In the genomic region with DNA sequence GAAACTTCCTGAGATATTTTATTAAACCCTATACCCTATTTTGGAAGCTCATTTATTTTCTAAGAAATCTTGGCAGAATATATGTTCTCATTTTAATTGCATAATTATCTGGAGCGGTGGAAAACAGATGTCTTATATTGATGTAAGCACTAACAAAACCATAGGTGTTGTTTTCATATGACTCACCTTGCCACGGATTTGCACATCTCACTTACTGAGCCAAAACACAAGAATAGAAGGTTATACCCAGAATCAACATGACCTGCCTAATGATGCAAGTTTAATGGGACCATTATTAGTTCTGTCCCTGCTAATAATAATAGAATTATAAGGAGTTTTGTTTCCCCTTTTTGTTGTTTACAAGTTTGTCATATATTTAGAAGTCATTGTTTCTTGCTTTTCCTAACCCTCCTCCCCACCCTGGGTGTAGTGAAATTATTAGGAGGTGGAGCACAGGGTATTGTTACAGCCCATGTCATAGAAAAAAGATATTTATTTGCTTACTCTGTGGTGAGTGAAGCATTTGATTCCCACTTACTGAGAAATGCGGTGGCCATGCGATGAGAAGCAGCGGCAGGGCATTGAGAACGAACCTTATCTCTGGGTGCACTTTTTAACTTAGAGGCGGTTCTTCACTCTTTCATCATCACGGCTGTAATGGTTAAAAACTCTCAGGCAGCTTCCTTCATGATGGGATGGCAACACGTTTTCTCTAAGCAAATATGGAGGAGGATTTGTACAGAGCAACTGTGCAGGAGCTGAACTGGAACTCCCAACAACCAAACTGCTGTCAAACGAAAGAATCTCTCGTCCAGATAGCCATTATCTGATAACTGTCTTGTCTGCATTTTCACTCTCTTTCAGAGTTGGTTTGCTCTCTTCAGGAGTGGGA, we compare ENCODE assay signal across 9 cellular contexts. TPM values are rescaled to one million over a fixed set of nuclear protein-coding genes. Genes with fewer than 3 reads are reported as not detected.
DNase-seq lines count a peak whose midpoint lies in the region; ATAC-seq, FAIRE-seq and TF ChIP-seq lines count a peak whose summit lies in the region.
"Had no signal": no experiment of that assay in that cellular context is flagged by ENCODE, and none has a peak within 500 bp of the region (broad histone marks: within the 10 kb centered on the region; RNA-seq: fewer than 3 reads in every experiment).

No MANE protein-coding gene starts in this region.

- POLR2A ChIA-PET in activated CD8-positive, alpha-beta T cell treated with anti-CD3 and anti-CD28 coated beads for 36 hours (lab: Charles Lee) = no interaction called here
- POLR2A ChIA-PET in activated CD8-positive, alpha-beta T cell treated with anti-CD3 and anti-CD28 coated beads, Interleukin-2, amount 10 ng/mL, durations not matched to agents 7 days and 5 days (lab: Charles Lee) = no interaction called here
- POLR2A ChIA-PET in T-cell (lab: Charles Lee) = no interaction called here

- H3K36me3 Mint-ChIP-seq in activated CD8-positive, alpha-beta T cell treated with anti-CD3 and anti-CD28 coated beads for 36 hours (ENCODE audit: low read depth) = no peaks in the 10 kb centered on the region
- no peaks in the 10 kb centered on the region for H3K36me3 Mint-ChIP-seq in activated CD8-positive, alpha-beta T cell treated with anti-CD3 and anti-CD28 coated beads, Interleukin-2, amount 10 ng/mL, durations not matched to agents 7 days and 5 days (ENCODE audit: low read depth)
- H3K36me3 Mint-ChIP-seq in T-cell = no peaks in the 10 kb centered on the region

- ATAC-seq in activated CD8-positive, alpha-beta T cell treated with anti-CD3 and anti-CD28 coated beads for 36 hours = peak; percentile 37
- ATAC-seq in activated CD8-positive, alpha-beta T cell treated with anti-CD3 and anti-CD28 coated beads, Interleukin-2, amount 10 ng/mL, durations not matched to agents 7 days and 5 days = no peak
- ATAC-seq in HG02938 (IDR thresholded peaks at IDR 0.05; ENCODE audit: unreplicated experiment) = peak; percentile 71
- peak; percentile 20 to 61 (median 42) for ATAC-seq in T-cell (replicated peaks in 1 of 4)

- H3K27ac Mint-ChIP-seq in activated CD8-positive, alpha-beta T cell treated with anti-CD3 and anti-CD28 coated beads for 36 hours = no peak overlapping the region
- no peak overlapping the region for H3K27ac Mint-ChIP-seq in activated CD8-positive, alpha-beta T cell treated with anti-CD3 and anti-CD28 coated beads, Interleukin-2, amount 10 ng/mL, durations not matched to agents 7 days and 5 days
- H3K27ac Mint-ChIP-seq in T-cell = peak overlapping the region; percentile 84 to 91

- no peak for TF ChIP-seq CTCF in activated CD8-positive, alpha-beta T cell treated with anti-CD3 and anti-CD28 coated beads for 36 hours (IDR thresholded peaks at IDR 0.05)

- no peak overlapping the region for H3K4me3 Mint-ChIP-seq in activated CD8-positive, alpha-beta T cell treated with anti-CD3 and anti-CD28 coated beads for 36 hours
- H3K4me3 Mint-ChIP-seq in activated CD8-positive, alpha-beta T cell treated with anti-CD3 and anti-CD28 coated beads, Interleukin-2, amount 10 ng/mL, durations not matched to agents 7 days and 5 days = no peak overlapping the region
- peak overlapping the region in 2 of 3 donors; percentile 45 to 58 for H3K4me3 Mint-ChIP-seq in T-cell

- H3K9me3 Mint-ChIP-seq in activated CD8-positive, alpha-beta T cell treated with anti-CD3 and anti-CD28 coated beads for 36 hours = no peaks in the 10 kb centered on the region
- no peaks in the 10 kb centered on the region for H3K9me3 Mint-ChIP-seq in activated CD8-positive, alpha-beta T cell treated with anti-CD3 and anti-CD28 coated beads, Interleukin-2, amount 10 ng/mL, durations not matched to agents 7 days and 5 days (ENCODE audit: insufficient read depth)
- no peaks in the 10 kb centered on the region for H3K9me3 Mint-ChIP-seq in T-cell

- CTCF ChIA-PET in activated CD8-positive, alpha-beta T cell treated with anti-CD3 and anti-CD28 coated beads for 36 hours (lab: Charles Lee) = no interaction called here
- CTCF ChIA-PET in activated CD8-positive, alpha-beta T cell treated with anti-CD3 and anti-CD28 coated beads, Interleukin-2, amount 10 ng/mL, durations not matched to agents 7 days and 5 days (lab: Charles Lee) = no interaction called here
- CTCF ChIA-PET in T-cell (lab: Charles Lee) = no interaction called here

- intact Hi-C loops in activated CD8-positive, alpha-beta T cell treated with anti-CD3 and anti-CD28 coated beads for 36 hours (cut with micrococcal nuclease) = no loop called here

- no peak for FAIRE-seq in frontal cortex (lab: Jason Lieb, UNC)

- H3K4me1 Mint-ChIP-seq in activated CD8-positive, alpha-beta T cell treated with anti-CD3 and anti-CD28 coated beads for 36 hours (ENCODE audit: low read depth) = peaks cover 6% of the 10 kb centered on the region
- no peaks in the 10 kb centered on the region for H3K4me1 Mint-ChIP-seq in activated CD8-positive, alpha-beta T cell treated with anti-CD3 and anti-CD28 coated beads, Interleukin-2, amount 10 ng/mL, durations not matched to agents 7 days and 5 days (ENCODE audit: low read depth)
- peaks cover 6 to 31% (median 17%) of the 10 kb centered on the region in 3 donors for H3K4me1 Mint-ChIP-seq in T-cell

- H3K27me3 Mint-ChIP-seq in activated CD8-positive, alpha-beta T cell treated with anti-CD3 and anti-CD28 coated beads for 36 hours = peaks cover 4% of the 10 kb centered on the region
- H3K27me3 Mint-ChIP-seq in activated CD8-positive, alpha-beta T cell treated with anti-CD3 and anti-CD28 coated beads, Interleukin-2, amount 10 ng/mL, durations not matched to agents 7 days and 5 days (ENCODE audit: low read depth) = peaks cover 13% of the 10 kb centered on the region
- peaks cover 0 to 5% of the 10 kb centered on the region in 2 donors for H3K27me3 Mint-ChIP-seq in T-cell

- DNase-seq in activated CD8-positive, alpha-beta T cell treated with anti-CD3 and anti-CD28 coated beads for 36 hours = no peak
- DNase-seq in activated CD8-positive, alpha-beta T cell treated with anti-CD3 and anti-CD28 coated beads, Interleukin-2, amount 10 ng/mL, durations not matched to agents 7 days and 5 days = no peak
- DNase-seq in T-cell (peak in 1 of 34 experiments; percentile 5), renal cortical epithelial cell (ENCODE audit: low read depth) (peak; percentile 31), frontal cortex (ENCODE audit: low spot score in 2 of 2) (no peak), glomerular visceral epithelial cell (ENCODE audit: extremely low spot score) (no peak), DMS 273 treated with DMSO at 0.1 percent for 48 hours (lab: John Stamatoyannopoulos, UW) (no peak)

RNA-seq across cellular contexts. Expression of a gene that starts 0.5 kb away (rescaled TPM):
- total RNA-seq in activated CD8-positive, alpha-beta T cell treated with anti-CD3 and anti-CD28 coated beads for 36 hours = not detected
- total RNA-seq in activated CD8-positive, alpha-beta T cell treated with anti-CD3 and anti-CD28 coated beads, Interleukin-2, amount 10 ng/mL, durations not matched to agents 7 days and 5 days = not detected
- 1 to 10 TPM in 2 of 5 donors, under 1 TPM in 3; 0.43 to 5.0 (median 0.73) TPM for total RNA-seq in T-cell
- not detected in 2 replicates for total RNA-seq in renal cortical epithelial cell
- under 0.01 TPM for total RNA-seq in frontal cortex
- total RNA-seq: epithelial cell of proximal tubule had no signal

RNA-seq across cellular contexts. Expression of a gene that starts 17.1 kb away (rescaled TPM):
- 10 to 100 TPM; 44.9 to 45.8 TPM for total RNA-seq in activated CD8-positive, alpha-beta T cell treated with anti-CD3 and anti-CD28 coated beads for 36 hours
- total RNA-seq in activated CD8-positive, alpha-beta T cell treated with anti-CD3 and anti-CD28 coated beads, Interleukin-2, amount 10 ng/mL, durations not matched to agents 7 days and 5 days = 10 to 100 TPM; 33.4 to 33.6 TPM
- 10 to 100 TPM; 28.6 to 38.9 (median 37.5) TPM for total RNA-seq in T-cell
- total RNA-seq in renal cortical epithelial cell = 19.4 and 37.3 TPM in 2 replicates
- 70.5 TPM for total RNA-seq in frontal cortex

Comparison
In these comparisons a context has a peak if more than half of its experiments do, and no peak if none do; other contexts are left out.
1. H3K27ac Mint-ChIP-seq: peak in T-cell (2 of 2); none in activated CD8-positive, alpha-beta T cell treated with anti-CD3 and anti-CD28 coated beads for 36 hours (single experiment) and activated CD8-positive, alpha-beta T cell treated with anti-CD3 and anti-CD28 coated beads, Interleukin-2, amount 10 ng/mL, durations not matched to agents 7 days and 5 days (single experiment).
2. H3K4me3 Mint-ChIP-seq: peak in T-cell (2 of 3); none in activated CD8-positive, alpha-beta T cell treated with anti-CD3 and anti-CD28 coated beads for 36 hours (single experiment) and activated CD8-positive, alpha-beta T cell treated with anti-CD3 and anti-CD28 coated beads, Interleukin-2, amount 10 ng/mL, durations not matched to agents 7 days and 5 days (single experiment).